In the genomic region with DNA sequence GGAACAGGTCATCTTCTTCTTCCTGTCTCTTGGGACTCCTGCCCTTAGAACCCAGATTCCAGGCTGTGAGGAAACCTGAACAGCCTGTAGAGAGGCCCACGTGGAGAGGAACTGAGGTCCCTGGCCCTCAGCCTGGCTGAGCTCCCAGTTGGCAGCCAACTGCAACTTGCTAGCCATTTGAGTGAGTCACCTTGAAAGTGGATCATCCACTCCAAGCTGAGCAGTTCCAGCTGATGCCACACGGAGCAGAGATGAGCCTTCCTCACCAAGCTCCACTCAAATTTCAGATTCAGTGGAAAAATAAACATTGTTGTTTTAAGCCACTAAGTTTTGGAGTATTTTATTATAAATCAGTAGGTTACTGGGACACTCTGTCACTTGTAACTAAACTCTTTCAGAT, we compare ENCODE assay signal across 8 cellular contexts.
DNase-seq lines count a peak whose midpoint lies in the region; ATAC-seq lines count a peak whose summit lies in the region.

No MANE protein-coding gene starts in this region.

- no peak for ATAC-seq in GM19397 (IDR thresholded peaks at IDR 0.05; ENCODE audit: unreplicated experiment)

- DNase-seq in ELF-1 (ENCODE audit: low read depth, low spot score) (peak; percentile 35), NCI-H1105 treated with DMSO at 0.1 percent for 48 hours (lab: John Stamatoyannopoulos, UW) (peak; percentile 13), cerebellar cortex (ENCODE audit: low spot score) (peak; percentile 27), lung microvascular endothelial cell (ENCODE audit: low read depth in 2 of 2) (peak; percentile 83 to 90), D341Med (ENCODE audit: low spot score) (no peak)
- no peak for DNase-seq in stimulated activated naive CD4-positive, alpha-beta T cell treated with Interleukin-2 at 50 U/mL for 16 hours (lab: John Stamatoyannopoulos, UW)
- DNase-seq in activated naive CD4-positive, alpha-beta T cell treated with Interleukin-2 at 50 U/mL for 16 hours = no peak

Comparison
In these comparisons a context has a peak if more than half of its experiments do, and no peak if none do; other contexts are left out.
1. DNase-seq: peak in ELF-1 (single experiment), NCI-H1105 treated with DMSO at 0.1 percent for 48 hours (single experiment), cerebellar cortex (single experiment) and lung microvascular endothelial cell (2 of 2); none in stimulated activated naive CD4-positive, alpha-beta T cell treated with Interleukin-2 at 50 U/mL for 16 hours (single experiment), activated naive CD4-positive, alpha-beta T cell treated with Interleukin-2 at 50 U/mL for 16 hours (single experiment) and D341Med (single experiment).